ENCODE assay signal across 9 cellular contexts in the genomic region with DNA sequence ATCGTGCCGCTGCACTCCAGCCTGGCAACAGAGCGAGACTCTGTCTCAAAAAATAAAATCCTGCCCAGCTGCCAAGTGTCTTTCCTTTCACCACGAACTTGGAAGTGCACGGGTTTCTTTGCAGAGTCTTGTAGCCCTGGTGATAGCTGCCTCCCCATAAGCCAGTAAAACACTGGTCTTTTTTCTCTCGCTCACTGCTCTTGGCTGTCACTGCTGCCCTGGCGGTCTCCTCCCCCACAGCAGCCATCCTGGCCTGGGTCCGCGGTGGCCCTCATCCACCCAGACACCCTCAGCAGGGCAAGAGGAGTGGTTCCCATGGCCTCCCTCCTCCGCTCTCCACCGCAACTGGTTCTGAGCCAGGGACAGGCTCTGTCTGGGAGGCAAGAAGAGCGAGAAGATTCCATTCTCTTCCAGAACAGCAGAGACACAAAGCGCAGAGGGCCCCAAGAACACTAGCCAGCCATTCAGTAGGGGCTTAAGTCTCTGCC. TPM values are rescaled to one million over a fixed set of nuclear protein-coding genes. Genes with fewer than 3 reads are reported as not detected.
DNase-seq lines count a peak whose midpoint lies in the region; ATAC-seq and TF ChIP-seq lines count a peak whose summit lies in the region.
"Had no signal": no experiment of that assay in that cellular context is flagged by ENCODE, and none has a peak within 500 bp of the region (broad histone marks: within the 10 kb centered on the region; RNA-seq: fewer than 3 reads in every experiment).

No MANE protein-coding gene starts in this region.

- peak; percentile 67 for DNase-seq in AG20443 (ENCODE audit: low spot score)
- DNase-seq in glutamatergic neuron = peak; percentile 24
- peak; percentile 21 for DNase-seq in omental fat pad (ENCODE audit: low spot score)
- no peak for DNase-seq in iPS-NIHi7 (ENCODE audit: extremely low spot score)
- DNase-seq in NOMO-1 (lab: John Stamatoyannopoulos, UW; ENCODE audit: unreplicated experiment in 2 of 2) = no peak
- no peak for DNase-seq in effector CD4-positive, alpha-beta T cell

- H3K36me3 Mint-ChIP-seq in activated naive CD8-positive, alpha-beta T cell = no peaks in the 10 kb centered on the region
- no peaks in the 10 kb centered on the region for H3K36me3 Mint-ChIP-seq in glutamatergic neuron (ENCODE audit: unreplicated experiment)

- no peaks in the 10 kb centered on the region for H3K27me3 Mint-ChIP-seq in activated naive CD8-positive, alpha-beta T cell
- H3K27me3 Mint-ChIP-seq in glutamatergic neuron (ENCODE audit: unreplicated experiment) = peaks cover 24% of the 10 kb centered on the region

- no peak overlapping the region for H3K4me3 Mint-ChIP-seq in activated naive CD8-positive, alpha-beta T cell
- peak overlapping the region; percentile 43 for H3K4me3 Mint-ChIP-seq in glutamatergic neuron (ENCODE audit: unreplicated experiment)

- ATAC-seq in omental fat pad (ENCODE audit: low FRiP score) (peak; percentile 13), GM21526 (IDR thresholded peaks at IDR 0.05; ENCODE audit: low FRiP score, unreplicated experiment) (no peak)
- ATAC-seq: K562 had no signal

- H3K4me1 Mint-ChIP-seq in activated naive CD8-positive, alpha-beta T cell (ENCODE audit: low read depth) = peaks cover 32% of the 10 kb centered on the region
- peaks cover 64% of the 10 kb centered on the region for H3K4me1 Mint-ChIP-seq in glutamatergic neuron (ENCODE audit: low read depth, unreplicated experiment)

- TF ChIP-seq CTCF in glutamatergic neuron (IDR thresholded peaks at IDR 0.05; ENCODE audit: partially characterized antibody, unreplicated experiment) (no peak), omental fat pad (IDR thresholded peaks at IDR 0.05) (no peak)

- peak overlapping the region; percentile 34 for H3K27ac Mint-ChIP-seq in activated naive CD8-positive, alpha-beta T cell
- H3K27ac Mint-ChIP-seq in glutamatergic neuron (ENCODE audit: unreplicated experiment) = peak overlapping the region; percentile 94

- H3K9me3 Mint-ChIP-seq in activated naive CD8-positive, alpha-beta T cell (ENCODE audit: low read depth) = no peaks in the 10 kb centered on the region
- peaks cover 22% of the 10 kb centered on the region for H3K9me3 Mint-ChIP-seq in glutamatergic neuron (ENCODE audit: unreplicated experiment)

RNA-seq across cellular contexts. Expression of a gene that starts 44.4 kb away (rescaled TPM):
- total RNA-seq in glutamatergic neuron (ENCODE audit: unreplicated experiment) (45.1 TPM), omental fat pad (10 to 100 TPM; 12.0 to 45.8 (median 22.3) TPM)

Comparison
In these comparisons a context has a peak if more than half of its experiments do, and no peak if none do; other contexts are left out.
1. DNase-seq: peak in AG20443 (single experiment), glutamatergic neuron (single experiment) and omental fat pad (single experiment); none in iPS-NIHi7 (single experiment), NOMO-1 (0 of 2) and effector CD4-positive, alpha-beta T cell (single experiment).